ENCODE assay signal across 1 cellular context in the genomic region with DNA sequence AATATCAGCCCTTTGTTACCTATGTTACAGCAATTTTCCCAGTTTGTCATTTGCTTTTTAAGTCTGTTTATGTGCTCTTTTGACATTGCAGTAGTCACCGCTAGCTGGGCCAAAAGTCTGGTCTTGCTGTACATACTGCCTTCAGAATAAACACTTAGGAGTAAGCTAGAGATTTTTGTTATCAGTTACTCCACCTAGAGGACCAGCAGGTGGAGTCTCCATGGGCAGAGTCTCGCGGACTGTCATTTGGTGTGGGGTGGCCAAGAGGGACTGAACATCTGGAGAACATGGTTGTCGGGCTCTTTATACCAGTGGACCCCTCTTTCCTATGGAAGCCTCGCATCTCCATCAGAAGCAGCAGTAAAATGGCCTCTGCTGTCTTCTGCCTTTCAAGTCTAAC.
TF ChIP-seq lines count a peak whose summit lies in the region.

No MANE protein-coding gene starts in this region.

TF ChIP-seq in A549, 52 proteins besides CTCF, POLR2A, EP300 and RAD21 (continued from another document):
- TF ChIP-seq ELK1 (IDR thresholded peaks at IDR 0.05; ENCODE audit: low read depth, low read length) (no peak), RARB (CRISPR knock-in tag; IDR thresholded peaks at IDR 0.05) (no peak), BHLHE40 (IDR thresholded peaks at IDR 0.05; ENCODE audit: low read depth, low read length) (no peak), CHD2 (IDR thresholded peaks at IDR 0.05; ENCODE audit: low read length, partially characterized antibody) (no peak)
TF ChIP-seq in A549: peak in this region for 0.
